ENCODE assay signal across 10 cellular contexts in genomic region chr13:42009057-42009456, GRCh38.
"Had no signal": no experiment of that assay in that cellular context is flagged by ENCODE, and none has a peak within 500 bp of the region (broad histone marks: within the 10 kb centered on the region; RNA-seq: fewer than 3 reads in every experiment).

No MANE protein-coding gene starts in this region.

- ATAC-seq: HCT116, HepG2, K562 had no signal

- H3K4me3 ChIP-seq: GM23248, HAP-1, K562 had no signal

- DNase-seq: GM23248, GOT3, H7, HFFc6, KG1 had no signal

- H3K4me3 Mint-ChIP-seq: HFFc6 had no signal

- H3K36me3 ChIP-seq: HAP-1 had no signal

- H3K9ac ChIP-seq: GM23248 had no signal

- H3K9me3 Mint-ChIP-seq: HFFc6 had no signal

- H3K27ac ChIP-seq: GM23248, HL-60 had no signal

- H3K9me3 ChIP-seq: HAP-1 had no signal

- H2AFZ ChIP-seq: GM23248 had no signal
